In the genomic region with DNA sequence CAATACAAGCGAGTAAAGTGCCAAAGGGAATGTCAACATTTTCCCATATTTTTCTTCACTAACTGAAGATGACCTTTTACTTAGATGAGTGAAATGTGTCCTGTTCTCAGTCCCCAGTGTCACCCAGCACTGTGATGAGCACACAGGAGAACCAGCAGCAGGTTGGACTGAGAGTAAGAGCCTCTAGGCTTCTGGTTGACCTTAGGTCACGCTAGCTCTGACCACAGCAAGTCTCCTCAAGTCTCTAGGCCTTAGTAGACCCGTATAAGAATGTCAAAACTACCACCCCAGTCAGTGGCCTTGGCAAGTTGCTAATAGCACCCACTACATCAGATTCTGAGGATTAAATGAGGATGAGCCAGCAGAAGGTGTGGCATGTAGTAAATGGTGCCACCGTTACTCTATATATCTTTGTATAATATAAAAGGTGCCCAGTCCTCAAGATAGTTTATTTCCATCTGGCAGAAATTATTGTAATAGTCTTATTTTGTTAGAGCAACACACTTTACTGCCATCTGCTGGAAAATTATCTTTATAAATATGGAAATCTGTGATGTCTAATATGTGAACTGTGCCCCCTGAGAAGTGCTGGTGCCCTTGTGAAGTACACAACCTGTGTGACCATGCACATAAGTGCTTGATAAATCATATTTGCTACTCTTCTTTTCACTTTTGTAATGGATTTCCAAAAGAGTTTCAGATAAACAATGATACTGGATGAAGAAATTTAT, we compare ENCODE assay signal across 1 cellular context.
TF ChIP-seq lines count a peak whose summit lies in the region.

No MANE protein-coding gene starts in this region.

TF ChIP-seq in HCT116, 20 proteins besides CTCF, POLR2A, EP300 and RAD21 (continued from another document):
- TF ChIP-seq, protein P1, sequence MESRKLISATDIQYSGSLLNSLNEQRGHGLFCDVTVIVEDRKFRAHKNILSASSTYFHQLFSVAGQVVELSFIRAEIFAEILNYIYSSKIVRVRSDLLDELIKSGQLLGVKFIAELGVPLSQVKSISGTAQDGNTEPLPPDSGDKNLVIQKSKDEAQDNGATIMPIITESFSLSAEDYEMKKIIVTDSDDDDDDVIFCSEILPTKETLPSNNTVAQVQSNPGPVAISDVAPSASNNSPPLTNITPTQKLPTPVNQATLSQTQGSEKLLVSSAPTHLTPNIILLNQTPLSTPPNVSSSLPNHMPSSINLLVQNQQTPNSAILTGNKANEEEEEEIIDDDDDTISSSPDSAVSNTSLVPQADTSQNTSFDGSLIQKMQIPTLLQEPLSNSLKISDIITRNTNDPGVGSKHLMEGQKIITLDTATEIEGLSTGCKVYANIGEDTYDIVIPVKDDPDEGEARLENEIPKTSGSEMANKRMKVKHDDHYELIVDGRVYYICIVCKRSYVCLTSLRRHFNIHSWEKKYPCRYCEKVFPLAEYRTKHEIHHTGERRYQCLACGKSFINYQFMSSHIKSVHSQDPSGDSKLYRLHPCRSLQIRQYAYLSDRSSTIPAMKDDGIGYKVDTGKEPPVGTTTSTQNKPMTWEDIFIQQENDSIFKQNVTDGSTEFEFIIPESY (IDR thresholded peaks at IDR 0.05; ENCODE audit: extremely low read depth, insufficient replicate concordance, low read length), result no peak
- TF ChIP-seq, protein P2, sequence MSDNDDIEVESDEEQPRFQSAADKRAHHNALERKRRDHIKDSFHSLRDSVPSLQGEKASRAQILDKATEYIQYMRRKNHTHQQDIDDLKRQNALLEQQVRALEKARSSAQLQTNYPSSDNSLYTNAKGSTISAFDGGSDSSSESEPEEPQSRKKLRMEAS (IDR thresholded peaks at IDR 0.05), result no peak
- TF ChIP-seq JUND (IDR thresholded peaks at IDR 0.05) (no peak), EGR1 (IDR thresholded peaks at IDR 0.05; ENCODE audit: low read depth) (no peak), YY1 (IDR thresholded peaks at IDR 0.05; ENCODE audit: extremely low read depth, insufficient replicate concordance, low read depth, low read length) (no peak), POLR2AphosphoS5 (IDR thresholded peaks at IDR 0.05; ENCODE audit: low read depth, low read length) (no peak), CBX3 (IDR thresholded peaks at IDR 0.05; ENCODE audit: low read depth) (no peak), EZH2 (IDR thresholded peaks at IDR 0.05) (no peak), SRF (IDR thresholded peaks at IDR 0.05; ENCODE audit: low read depth) (no peak)
- TF ChIP-seq, protein P3, sequence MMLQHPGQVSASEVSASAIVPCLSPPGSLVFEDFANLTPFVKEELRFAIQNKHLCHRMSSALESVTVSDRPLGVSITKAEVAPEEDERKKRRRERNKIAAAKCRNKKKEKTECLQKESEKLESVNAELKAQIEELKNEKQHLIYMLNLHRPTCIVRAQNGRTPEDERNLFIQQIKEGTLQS (IDR thresholded peaks at IDR 0.05), result no peak
- TF ChIP-seq, protein P4, sequence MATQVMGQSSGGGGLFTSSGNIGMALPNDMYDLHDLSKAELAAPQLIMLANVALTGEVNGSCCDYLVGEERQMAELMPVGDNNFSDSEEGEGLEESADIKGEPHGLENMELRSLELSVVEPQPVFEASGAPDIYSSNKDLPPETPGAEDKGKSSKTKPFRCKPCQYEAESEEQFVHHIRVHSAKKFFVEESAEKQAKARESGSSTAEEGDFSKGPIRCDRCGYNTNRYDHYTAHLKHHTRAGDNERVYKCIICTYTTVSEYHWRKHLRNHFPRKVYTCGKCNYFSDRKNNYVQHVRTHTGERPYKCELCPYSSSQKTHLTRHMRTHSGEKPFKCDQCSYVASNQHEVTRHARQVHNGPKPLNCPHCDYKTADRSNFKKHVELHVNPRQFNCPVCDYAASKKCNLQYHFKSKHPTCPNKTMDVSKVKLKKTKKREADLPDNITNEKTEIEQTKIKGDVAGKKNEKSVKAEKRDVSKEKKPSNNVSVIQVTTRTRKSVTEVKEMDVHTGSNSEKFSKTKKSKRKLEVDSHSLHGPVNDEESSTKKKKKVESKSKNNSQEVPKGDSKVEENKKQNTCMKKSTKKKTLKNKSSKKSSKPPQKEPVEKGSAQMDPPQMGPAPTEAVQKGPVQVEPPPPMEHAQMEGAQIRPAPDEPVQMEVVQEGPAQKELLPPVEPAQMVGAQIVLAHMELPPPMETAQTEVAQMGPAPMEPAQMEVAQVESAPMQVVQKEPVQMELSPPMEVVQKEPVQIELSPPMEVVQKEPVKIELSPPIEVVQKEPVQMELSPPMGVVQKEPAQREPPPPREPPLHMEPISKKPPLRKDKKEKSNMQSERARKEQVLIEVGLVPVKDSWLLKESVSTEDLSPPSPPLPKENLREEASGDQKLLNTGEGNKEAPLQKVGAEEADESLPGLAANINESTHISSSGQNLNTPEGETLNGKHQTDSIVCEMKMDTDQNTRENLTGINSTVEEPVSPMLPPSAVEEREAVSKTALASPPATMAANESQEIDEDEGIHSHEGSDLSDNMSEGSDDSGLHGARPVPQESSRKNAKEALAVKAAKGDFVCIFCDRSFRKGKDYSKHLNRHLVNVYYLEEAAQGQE (IDR thresholded peaks at IDR 0.05; ENCODE audit: low read depth), result no peak
